ENCODE assay signal across 8 cellular contexts in genomic region chrX:68433155-68433980, GRCh38. TPM values are rescaled to one million over a fixed set of nuclear protein-coding genes. Genes with fewer than 3 reads are reported as not detected.
DNase-seq lines count a peak whose midpoint lies in the region; ATAC-seq and TF ChIP-seq lines count a peak whose summit lies in the region.

A gene with protein sequence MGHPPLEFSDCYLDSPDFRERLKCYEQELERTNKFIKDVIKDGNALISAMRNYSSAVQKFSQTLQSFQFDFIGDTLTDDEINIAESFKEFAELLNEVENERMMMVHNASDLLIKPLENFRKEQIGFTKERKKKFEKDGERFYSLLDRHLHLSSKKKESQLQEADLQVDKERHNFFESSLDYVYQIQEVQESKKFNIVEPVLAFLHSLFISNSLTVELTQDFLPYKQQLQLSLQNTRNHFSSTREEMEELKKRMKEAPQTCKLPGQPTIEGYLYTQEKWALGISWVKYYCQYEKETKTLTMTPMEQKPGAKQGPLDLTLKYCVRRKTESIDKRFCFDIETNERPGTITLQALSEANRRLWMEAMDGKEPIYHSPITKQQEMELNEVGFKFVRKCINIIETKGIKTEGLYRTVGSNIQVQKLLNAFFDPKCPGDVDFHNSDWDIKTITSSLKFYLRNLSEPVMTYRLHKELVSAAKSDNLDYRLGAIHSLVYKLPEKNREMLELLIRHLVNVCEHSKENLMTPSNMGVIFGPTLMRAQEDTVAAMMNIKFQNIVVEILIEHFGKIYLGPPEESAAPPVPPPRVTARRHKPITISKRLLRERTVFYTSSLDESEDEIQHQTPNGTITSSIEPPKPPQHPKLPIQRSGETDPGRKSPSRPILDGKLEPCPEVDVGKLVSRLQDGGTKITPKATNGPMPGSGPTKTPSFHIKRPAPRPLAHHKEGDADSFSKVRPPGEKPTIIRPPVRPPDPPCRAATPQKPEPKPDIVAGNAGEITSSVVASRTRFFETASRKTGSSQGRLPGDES (minus strand): TSS chrX:68433495. CDS start chrX:68433020, 475 bp downstream.

- H3K9me2 ChIP-seq in GM23338 (ENCODE audit: insufficient read depth) = no peaks in the 10 kb centered on the region

- ATAC-seq in GM23338 = peak; percentile 92
- ATAC-seq in HG03442 (IDR thresholded peaks at IDR 0.05; ENCODE audit: unreplicated experiment) = no peak

- H3K79me2 ChIP-seq in GM23338 (replicated peaks; ENCODE audit: insufficient read depth) = no peaks in the 10 kb centered on the region

- H3K9me3 Mint-ChIP-seq in GM23338 = no peaks in the 10 kb centered on the region

- no peaks in the 10 kb centered on the region for H3K9me3 ChIP-seq in Peyer's patch

- no peaks in the 10 kb centered on the region for H3K27me3 ChIP-seq in GM23338 (ENCODE audit: insufficient read depth)
- no peaks in the 10 kb centered on the region for H3K27me3 ChIP-seq in Peyer's patch

- H3K27ac ChIP-seq in GM23338 (ENCODE audit: low read depth) = peak within 1 kb of the TSS; percentile 92
- peak within 1 kb of the TSS; percentile 5 to 88 (median 66) for H3K27ac ChIP-seq in Peyer's patch

- peak within 1 kb of the TSS; percentile 88 for H3K4me2 ChIP-seq in GM23338

- no peaks in the 10 kb centered on the region for H4K20me1 ChIP-seq in GM23338 (replicated peaks; ENCODE audit: insufficient read depth)

- H3K4me1 ChIP-seq in GM23338 (ENCODE audit: insufficient read depth) (no peaks in the 10 kb centered on the region; the same call in 1 of the 2 replicates), Peyer's patch (no peaks in the 10 kb centered on the region)

- TF ChIP-seq CTCF in AG09309 (IDR thresholded peaks at IDR 0.05; ENCODE audit: control insufficient read depth, insufficient read depth, low read depth, low read length, missing control alignments) (no peak), GM23338 (conservative IDR thresholded peaks at IDR 0.05; ENCODE audit: low read depth in 2 of 2) (no peak), Peyer's patch (IDR thresholded peaks at IDR 0.05) (no peak)

- peak within 1 kb of the TSS; percentile 98 for H3K27ac Mint-ChIP-seq in GM23338

- H2AFZ ChIP-seq in GM23338 = peak within 1 kb of the TSS; percentile 97

- H3K36me3 ChIP-seq in GM23338 (ENCODE audit: insufficient read depth) (no peaks in the 10 kb centered on the region), Peyer's patch (no peaks in the 10 kb centered on the region)

- peaks cover 21% of the 10 kb centered on the region for H3K4me1 Mint-ChIP-seq in GM23338

- DNase-seq in AG09309 (ENCODE audit: low read depth) (peak; percentile 16), GM23338 (ENCODE audit: low spot score) (peak; percentile 89), Peyer's patch (peak in 2 of 3 donors; percentile 84 to 85), T47D (ENCODE audit: low read depth in 1 of 2, low spot score in 1 of 2) (peak; percentile 8 to 87), iPS DF 19.7 (ENCODE audit: low read depth, low spot score) (peak; percentile 50), posterior vena cava (ENCODE audit: low spot score) (peak; percentile 93), NCI-H345 treated with DMSO at 0.1 percent for 48 hours (lab: John Stamatoyannopoulos, UW; ENCODE audit: unreplicated experiment) (no peak)

- H3K36me3 Mint-ChIP-seq in GM23338 (ENCODE audit: low read depth) = peaks cover 8% of the 10 kb centered on the region; the same call in 2 of the 3 replicates

- in situ Hi-C loops in T47D (cut with HindIII; ENCODE audit: low pct_unique_long_range_greater_than_20kb, low sequenced_read_pairs) = no loop called here

- H3K4me3 Mint-ChIP-seq in GM23338 = peak within 1 kb of the TSS; percentile 95

- TF ChIP-seq POLR2A in Peyer's patch (IDR thresholded peaks at IDR 0.05) = peak in 1 of 2 donors; percentile 47

- peaks cover 2% of the 10 kb centered on the region for H3K27me3 Mint-ChIP-seq in GM23338 (ENCODE audit: insufficient read depth, low read depth, poor library complexity)

- H3K4me3 ChIP-seq in AG09309 (ENCODE audit: control insufficient read depth, low read depth, low read length) = peak within 1 kb of the TSS; percentile 53
- peak within 1 kb of the TSS; percentile 79 for H3K4me3 ChIP-seq in GM23338
- peak within 1 kb of the TSS; percentile 33 to 65 (median 49) for H3K4me3 ChIP-seq in Peyer's patch

- intact Hi-C loops in posterior vena cava (cut with DNase I) = no loop called here

- no peaks in the 10 kb centered on the region for H3F3A ChIP-seq in GM23338 (replicated peaks; ENCODE audit: low read depth)

TF ChIP-seq in GM23338, 12 proteins besides CTCF, POLR2A, EP300 and RAD21:
- TF ChIP-seq POLR2AphosphoS5 (IDR thresholded peaks at IDR 0.05; ENCODE audit: low read depth) (peak; percentile 58), EZH2phosphoT487 (IDR thresholded peaks at IDR 0.05; ENCODE audit: unreplicated experiment) (no peak), NANOG (IDR thresholded peaks at IDR 0.05; ENCODE audit: borderline replicate concordance) (no peak)

RNA-seq across cellular contexts. Expression of the gene that starts here (rescaled TPM):
- total RNA-seq in GM23338 (2014; rRNA removed; shearing (Covaris generic)) = 3.8 and 3.9 TPM in 2 replicates
- 2.2 and 2.9 TPM in 2 replicates for polyA plus RNA-seq in GM23338 (2016; fragmentation: Nextera tagmentation; extraction: Ambion mirVana)
- 10 to 100 TPM in 1 of 4 donors, 1 to 10 TPM in 3; 3.9 to 20.6 (median 6.7) TPM for total RNA-seq in Peyer's patch
- total RNA-seq in posterior vena cava = 1 to 10 TPM; 5.9 to 7.5 TPM
